In genomic region chr5:155274484-155274883, GRCh38 we compare ENCODE assay signal across 18 cellular contexts.
"Had no signal": no experiment of that assay in that cellular context is flagged by ENCODE, and none has a peak within 500 bp of the region (broad histone marks: within the 10 kb centered on the region; RNA-seq: fewer than 3 reads in every experiment).

No MANE protein-coding gene starts in this region.

- H3K27ac Mint-ChIP-seq: stimulated activated memory B cell treated with anti-CD40 and anti-IgM and Interleukin-4, amounts not matched to agents 10 μg/mL and 1 μg/mL and 100 μg/mL, for 72 hours had no signal

- H3K36me3 ChIP-seq: brain microvascular endothelial cell, neutrophil, thyroid gland, uterus had no signal

- H3K4me1 ChIP-seq: thyroid gland, uterus had no signal

- H3K36me3 Mint-ChIP-seq: stimulated activated memory B cell treated with anti-CD40 and anti-IgM and Interleukin-4, amounts not matched to agents 10 μg/mL and 1 μg/mL and 100 μg/mL, for 72 hours had no signal

- H3K27me3 ChIP-seq: brain microvascular endothelial cell, neutrophil, thyroid gland, uterus had no signal

- H3K9me3 ChIP-seq: neutrophil, thyroid gland, uterus had no signal

- H3K4me3 Mint-ChIP-seq: central memory CD8-positive, alpha-beta T cell; stimulated activated memory B cell treated with anti-CD40 and anti-IgM and Interleukin-4, amounts not matched to agents 10 μg/mL and 1 μg/mL and 100 μg/mL, for 72 hours had no signal

- ATAC-seq: stimulated activated memory B cell treated with anti-CD40 and anti-IgM and Interleukin-4, amounts not matched to agents 10 μg/mL and 1 μg/mL and 100 μg/mL, for 72 hours had no signal

- H3K4me3 ChIP-seq: thyroid gland, uterus had no signal

- H3K27ac ChIP-seq: brain microvascular endothelial cell, neutrophil, parathyroid adenoma, thyroid gland, uterus had no signal

- H2AFZ ChIP-seq: parathyroid adenoma had no signal

- H3K9ac ChIP-seq: parathyroid adenoma had no signal

- H3K79me2 ChIP-seq: parathyroid adenoma had no signal

- DNase-seq: activated CD4-positive, alpha-beta T cell treated with anti-CD3 and anti-CD28 coated beads, Interleukin-2, amount 50 U/mL, for 4 hours; activated CD4-positive, CD25-positive, alpha-beta regulatory T cell treated with anti-CD3 and anti-CD28 coated beads, Interleukin-2, amount 50 U/mL, for 72 hours; activated naive CD4-positive, alpha-beta T cell treated with Interleukin-2 at 50 U/mL for 16 hours; activated T-cell treated with anti-CD3 and anti-CD28 coated beads for 4 hours; anterior cingulate cortex; brain microvascular endothelial cell; cortex of kidney; effector CD8-positive, alpha-beta T cell; foreskin fibroblast; glutamatergic neuron; hypothalamus; T-helper 2 cell; thyroid gland; uterus had no signal

- H3K4me1 Mint-ChIP-seq: central memory CD8-positive, alpha-beta T cell; stimulated activated memory B cell treated with anti-CD40 and anti-IgM and Interleukin-4, amounts not matched to agents 10 μg/mL and 1 μg/mL and 100 μg/mL, for 72 hours had no signal
